ENCODE assay signal across 34 cellular contexts in genomic region chrX:154466907-154467306, GRCh38.
"Had no signal": no experiment of that assay in that cellular context is flagged by ENCODE, and none has a peak within 500 bp of the region (broad histone marks: within the 10 kb centered on the region; RNA-seq: fewer than 3 reads in every experiment).

No MANE protein-coding gene starts in this region.

- H3K27ac ChIP-seq: KMS-11 had no signal

- H3K9ac ChIP-seq: KMS-11 had no signal

- H3K4me3 ChIP-seq: MG63 had no signal

- H3K36me3 ChIP-seq: MG63 had no signal

- DNase-seq: Karpas-422, Kasumi-1, KG1, MG63, MM.1S, MV-4-11, NCI-H1048, NCI-H1092, NCI-H1092 treated with DMSO at 0.1 percent for 48 hours, NCI-H1105, NCI-H1105 treated with DMSO at 0.1 percent for 48 hours, NCI-H1417, NCI-H1417 treated with DMSO at 0.1 percent for 48 hours, NCI-H1436, NCI-H1436 treated with DMSO at 0.1 percent for 48 hours, NCI-H146, NCI-H1694, NCI-H1694 treated with DMSO at 0.1 percent for 48 hours, NCI-H187, NCI-H187 treated with DMSO at 0.1 percent for 48 hours, NCI-H1930, NCI-H2029, NCI-H2029 treated with DMSO at 0.1 percent for 48 hours, NCI-H2081, NCI-H2081 treated with DMSO at 0.1 percent for 48 hours, NCI-H2107, NCI-H2171, NCI-H2171 treated with DMSO at 0.1 percent for 48 hours, NCI-H2227 treated with DMSO at 0.1 percent for 48 hours, NCI-H226, NCI-H345, NCI-H446, NCI-H446 treated with DMSO at 0.1 percent for 48 hours had no signal

- H3K27me3 ChIP-seq: MG63 had no signal

- H3K9me3 ChIP-seq: MG63 had no signal
